Comparison of ENCODE assay signal across 9 cellular contexts in the genomic region with DNA sequence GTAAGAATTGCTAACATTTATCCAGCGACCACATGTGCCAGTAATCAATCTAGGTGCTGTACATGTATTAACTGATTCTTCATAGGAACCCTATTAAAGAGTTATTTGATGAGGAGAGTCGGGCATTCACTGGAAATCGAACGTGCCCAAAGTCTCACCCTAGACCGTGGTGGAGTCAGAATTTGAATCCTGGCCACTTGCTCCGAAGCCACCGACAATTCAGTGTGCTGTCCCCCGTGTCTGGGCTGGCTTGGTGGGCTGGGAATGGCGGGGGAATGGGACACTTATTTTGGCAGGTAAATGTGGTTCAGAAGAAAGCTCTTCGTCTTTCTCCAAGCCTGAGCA. TPM values are rescaled to one million over a fixed set of nuclear protein-coding genes. Genes with fewer than 3 reads are reported as not detected.
DNase-seq lines count a peak whose midpoint lies in the region; ATAC-seq and TF ChIP-seq lines count a peak whose summit lies in the region.
"Had no signal": no experiment of that assay in that cellular context is flagged by ENCODE, and none has a peak within 500 bp of the region (broad histone marks: within the 10 kb centered on the region; RNA-seq: fewer than 3 reads in every experiment).

No MANE protein-coding gene starts in this region.

- 12 to 18% (median 16%) methylated on average over 10 of the region's 10 CpGs for WGBS in stomach, 5 donors

- TF ChIP-seq POLR2A in stomach (IDR thresholded peaks at IDR 0.05), result no peak

- intact Hi-C loops in activated T-helper 2 cell treated with anti-CD3 and anti-CD28 coated beads, Interferon-gamma antibody, Interleukin-2, Interleukin-4, amounts not matched to agents 10 μg/mL and 5 μg/mL and 100 μg/mL, durations not matched to agents 14 hours and 24 hours and 36 hours (cut with micrococcal nuclease), result loop anchor here (2.0 to 10.0 kb wide), 2 partner anchors 71 to 145 kb away; no protein-coding TSS in a partner anchor
- intact Hi-C loops in stomach (cut with DNase I; ENCODE audit: low total_unique reads), result no loop called here

- H3K27ac Mint-ChIP-seq in activated T-helper 2 cell treated with anti-CD3 and anti-CD28 coated beads, Interferon-gamma antibody, Interleukin-2, Interleukin-4, amounts not matched to agents 10 μg/mL and 5 μg/mL and 100 μg/mL, durations not matched to agents 14 hours and 24 hours and 36 hours, result peak overlapping the region; percentile 8

- no peaks in the 10 kb centered on the region for H3K9me3 Mint-ChIP-seq in activated T-helper 2 cell treated with anti-CD3 and anti-CD28 coated beads, Interferon-gamma antibody, Interleukin-2, Interleukin-4, amounts not matched to agents 10 μg/mL and 5 μg/mL and 100 μg/mL, durations not matched to agents 14 hours and 24 hours and 36 hours

- no peak for ATAC-seq in GM18873 (IDR thresholded peaks at IDR 0.05; ENCODE audit: low FRiP score, unreplicated experiment)

- no peaks in the 10 kb centered on the region for H3K36me3 ChIP-seq in stomach

- H3K36me3 Mint-ChIP-seq in activated T-helper 2 cell treated with anti-CD3 and anti-CD28 coated beads, Interferon-gamma antibody, Interleukin-2, Interleukin-4, amounts not matched to agents 10 μg/mL and 5 μg/mL and 100 μg/mL, durations not matched to agents 14 hours and 24 hours and 36 hours (ENCODE audit: low read depth), result peaks cover 18% of the 10 kb centered on the region

- no peaks in the 10 kb centered on the region for H3K27me3 ChIP-seq in stomach

- peaks cover 14 to 45% (median 36%) of the 10 kb centered on the region in 4 donors for H3K4me1 ChIP-seq in stomach

- TF ChIP-seq CTCF in stomach (IDR thresholded peaks at IDR 0.05), result no peak

- H3K9me3 ChIP-seq in iPS-18c (ENCODE audit: control insufficient read depth, insufficient read depth, low read length), result no peaks in the 10 kb centered on the region
- H3K9me3 ChIP-seq in stomach, result no peaks in the 10 kb centered on the region

- H3K4me3 Mint-ChIP-seq in activated T-helper 2 cell treated with anti-CD3 and anti-CD28 coated beads, Interferon-gamma antibody, Interleukin-2, Interleukin-4, amounts not matched to agents 10 μg/mL and 5 μg/mL and 100 μg/mL, durations not matched to agents 14 hours and 24 hours and 36 hours (ENCODE audit: low read depth), result peak overlapping the region; percentile 48

- peaks cover 33% of the 10 kb centered on the region for H3K4me1 Mint-ChIP-seq in activated T-helper 2 cell treated with anti-CD3 and anti-CD28 coated beads, Interferon-gamma antibody, Interleukin-2, Interleukin-4, amounts not matched to agents 10 μg/mL and 5 μg/mL and 100 μg/mL, durations not matched to agents 14 hours and 24 hours and 36 hours (ENCODE audit: low read depth)

- DNase-seq in DMS53 treated with DMSO at 0.1 percent for 48 hours (lab: John Stamatoyannopoulos, UW; ENCODE audit: unreplicated experiment) (peak; percentile 29), DMS53 (lab: John Stamatoyannopoulos, UW) (no peak), stomach (no peak), HEK293T (ENCODE audit: extremely low spot score) (no peak), NAMALWA (ENCODE audit: low spot score) (no peak)
- DNase-seq in activated T-helper 2 cell treated with anti-CD3 and anti-CD28 coated beads, Interferon-gamma antibody, Interleukin-2, Interleukin-4, amounts not matched to agents 10 μg/mL and 5 μg/mL and 100 μg/mL, durations not matched to agents 14 hours and 24 hours and 36 hours (ENCODE audit: low spot score), result no peak

- H3K4me3 ChIP-seq in iPS-18c (ENCODE audit: insufficient read depth, low read depth, low read length) (peak overlapping the region; percentile 82; the same call in 1 of the 2 replicates), stomach (peak overlapping the region; percentile 70 to 89 (median 86))

- peak overlapping the region in 4 of 5 donors; percentile 80 to 92 (median 84) for H3K27ac ChIP-seq in stomach
- H3K27ac ChIP-seq: 22Rv1 had no signal

- POLR2A ChIA-PET in HEK293T (lab: Yijun Ruan, JAX), result interaction anchor here (1.0 to 2.2 kb wide), 13 partner anchors 9 to 161 kb away, joined by 3 to 10 read pairs (median 4); a partner anchor contains a TSS

- CTCF ChIA-PET in HEK293T (lab: Yijun Ruan, JAX), result interaction anchor here (0.6 to 1.6 kb wide), 8 partner anchors 11 to 219 kb away, joined by 3 to 8 read pairs (median 4); no protein-coding TSS in a partner anchor

- TF ChIP-seq EP300 in stomach (IDR thresholded peaks at IDR 0.05), result no peak

- peaks cover 11% of the 10 kb centered on the region for H3K27me3 Mint-ChIP-seq in activated T-helper 2 cell treated with anti-CD3 and anti-CD28 coated beads, Interferon-gamma antibody, Interleukin-2, Interleukin-4, amounts not matched to agents 10 μg/mL and 5 μg/mL and 100 μg/mL, durations not matched to agents 14 hours and 24 hours and 36 hours (ENCODE audit: low read depth)

TF ChIP-seq in HEK293T, 16 proteins besides CTCF, POLR2A, EP300 and RAD21:
- TF ChIP-seq HDGF (IDR thresholded peaks at IDR 0.05; ENCODE audit: borderline replicate concordance), result no peak
- TF ChIP-seq BHLHE40 (IDR thresholded peaks at IDR 0.05; ENCODE audit: borderline replicate concordance), result no peak
- TF ChIP-seq SUZ12 (IDR thresholded peaks at IDR 0.05), result no peak
- TF ChIP-seq NFRKB (IDR thresholded peaks at IDR 0.05), result no peak
- no peak for TF ChIP-seq CTBP1 (IDR thresholded peaks at IDR 0.05; ENCODE audit: borderline replicate concordance)
- no peak for TF ChIP-seq TARDBP (IDR thresholded peaks at IDR 0.05)
- TF ChIP-seq FOXM1 (IDR thresholded peaks at IDR 0.05; ENCODE audit: borderline replicate concordance), result no peak
- TF ChIP-seq, protein P1, sequence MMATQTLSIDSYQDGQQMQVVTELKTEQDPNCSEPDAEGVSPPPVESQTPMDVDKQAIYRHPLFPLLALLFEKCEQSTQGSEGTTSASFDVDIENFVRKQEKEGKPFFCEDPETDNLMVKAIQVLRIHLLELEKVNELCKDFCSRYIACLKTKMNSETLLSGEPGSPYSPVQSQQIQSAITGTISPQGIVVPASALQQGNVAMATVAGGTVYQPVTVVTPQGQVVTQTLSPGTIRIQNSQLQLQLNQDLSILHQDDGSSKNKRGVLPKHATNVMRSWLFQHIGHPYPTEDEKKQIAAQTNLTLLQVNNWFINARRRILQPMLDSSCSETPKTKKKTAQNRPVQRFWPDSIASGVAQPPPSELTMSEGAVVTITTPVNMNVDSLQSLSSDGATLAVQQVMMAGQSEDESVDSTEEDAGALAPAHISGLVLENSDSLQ (IDR thresholded peaks at IDR 0.05), result no peak
- no peak for TF ChIP-seq ARNT (IDR thresholded peaks at IDR 0.05)
- TF ChIP-seq ZNF384 (IDR thresholded peaks at IDR 0.05), result no peak
- TF ChIP-seq LEF1 (IDR thresholded peaks at IDR 0.05; ENCODE audit: borderline replicate concordance), result no peak
- no peak for TF ChIP-seq SP1 (IDR thresholded peaks at IDR 0.05)
- TF ChIP-seq FOXK2 (IDR thresholded peaks at IDR 0.05), result no peak
- no peak for TF ChIP-seq ELF4 (IDR thresholded peaks at IDR 0.05)
- no peak for TF ChIP-seq L3MBTL2 (conservative IDR thresholded peaks at IDR 0.05)

RNA-seq across cellular contexts. Expression of a gene that starts 0.7 kb away (rescaled TPM):
- 96.5 and 101 TPM in 2 replicates for total RNA-seq in activated T-helper 2 cell treated with anti-CD3 and anti-CD28 coated beads, Interferon-gamma antibody, Interleukin-2, Interleukin-4, amounts not matched to agents 10 μg/mL and 5 μg/mL and 100 μg/mL, durations not matched to agents 14 hours and 24 hours and 36 hours
- 10 to 100 TPM in 3 of 5 donors, 1 to 10 TPM in 2; 2.7 to 32.1 (median 15.1) TPM for total RNA-seq in stomach
- 10 to 100 TPM; 11.6 to 21.2 (median 12.1) TPM for polyA plus RNA-seq in stomach
